In genomic region chr2:196887431-196887830, GRCh38 we compare ENCODE assay signal across 30 cellular contexts.
"Had no signal": no experiment of that assay in that cellular context is flagged by ENCODE, and none has a peak within 500 bp of the region (broad histone marks: within the 10 kb centered on the region; RNA-seq: fewer than 3 reads in every experiment).

No MANE protein-coding gene starts in this region.

- H3K9me3 ChIP-seq: ascending aorta, body of pancreas, Peyer's patch had no signal

- DNase-seq: activated CD4-positive, alpha-beta T cell treated with anti-CD3 and anti-CD28 coated beads, Interleukin-2, amount 10 ng/mL, durations not matched to agents 24 days and 14 days; activated CD4-positive, alpha-beta T cell treated with anti-CD3 and anti-CD28 coated beads, Interleukin-2, amount 50 U/mL, for 48 hours; activated CD4-positive, CD25-positive, alpha-beta regulatory T cell treated with anti-CD3 and anti-CD28 coated beads, Interleukin-2, amount 50 U/mL, for 72 hours; activated CD8-positive, alpha-beta memory T cell treated with anti-CD3 and anti-CD28 coated beads, Interleukin-2, amount 10 ng/mL, durations not matched to agents 7 days and 5 days; activated effector memory CD4-positive, alpha-beta T cell treated with Interleukin-2 at 50 U/mL for 16 hours; activated naive CD4-positive, alpha-beta T cell; activated naive CD8-positive, alpha-beta T cell treated with anti-CD3 and anti-CD28 coated beads, Interleukin-2, amount 50 U/mL, for 24 hours; activated T-cell treated with anti-CD3 and anti-CD28 coated beads, Interleukin-2, amount 50 U/mL, for 24 hours; amniotic stem cell; body of pancreas; Kasumi-1; MV-4-11; NCI-H1092 treated with DMSO at 0.1 percent for 48 hours; NCI-H1417 treated with DMSO at 0.1 percent for 48 hours; NCI-H1694 treated with DMSO at 0.1 percent for 48 hours; NCI-H2029 treated with DMSO at 0.1 percent for 48 hours; NCI-H345; NCI-H510A; NCI-H526 treated with DMSO at 0.1 percent for 48 hours; NCI-H82; OCI-M1; Peyer's patch; SHP77 treated with DMSO at 0.1 percent for 48 hours; T-helper 17 cell; T-helper 9 cell had no signal

- H3K9me3 Mint-ChIP-seq: activated naive CD8-positive, alpha-beta T cell treated with anti-CD3 and anti-CD28 coated beads, Interleukin-2, amount 50 U/mL, for 24 hours; activated T-cell treated with anti-CD3 and anti-CD28 coated beads, Interleukin-2, amount 50 U/mL, for 24 hours; activated T-helper 1 cell treated with anti-CD3 and anti-CD28 coated beads, Interleukin-12 subunit alpha, Interleukin-12 subunit beta, Interleukin-2, Interleukin-4 antibody, amounts not matched to agents 30 ng/mL and 10 ng/mL and 1 ng/mL, durations not matched to agents 14 hours and 24 hours and 36 hours; central memory CD8-positive, alpha-beta T cell had no signal

- H3K4me3 Mint-ChIP-seq: activated CD4-positive, alpha-beta T cell treated with anti-CD3 and anti-CD28 coated beads, Interleukin-2, amount 10 ng/mL, durations not matched to agents 24 days and 14 days; activated CD8-positive, alpha-beta memory T cell treated with anti-CD3 and anti-CD28 coated beads, Interleukin-2, amount 10 ng/mL, durations not matched to agents 7 days and 5 days; activated naive CD4-positive, alpha-beta T cell treated with anti-CD3 and anti-CD28 coated beads, Interleukin-2, amount 50 U/mL, for 24 hours; activated naive CD8-positive, alpha-beta T cell treated with anti-CD3 and anti-CD28 coated beads, Interleukin-2, amount 50 U/mL, for 24 hours; activated T-cell treated with anti-CD3 and anti-CD28 coated beads, Interleukin-2, amount 50 U/mL, for 24 hours; activated T-helper 1 cell treated with anti-CD3 and anti-CD28 coated beads, Interleukin-12 subunit alpha, Interleukin-12 subunit beta, Interleukin-2, Interleukin-4 antibody, amounts not matched to agents 30 ng/mL and 10 ng/mL and 1 ng/mL, durations not matched to agents 14 hours and 24 hours and 36 hours; central memory CD8-positive, alpha-beta T cell; T-helper 17 cell; WTC11 had no signal

- H3K4me1 ChIP-seq: ascending aorta, body of pancreas, Peyer's patch had no signal

- H3K27me3 Mint-ChIP-seq: activated CD4-positive, alpha-beta T cell treated with anti-CD3 and anti-CD28 coated beads, Interleukin-2, amount 10 ng/mL, durations not matched to agents 24 days and 14 days; activated CD8-positive, alpha-beta memory T cell treated with anti-CD3 and anti-CD28 coated beads, Interleukin-2, amount 10 ng/mL, durations not matched to agents 7 days and 5 days; activated naive CD4-positive, alpha-beta T cell treated with anti-CD3 and anti-CD28 coated beads, Interleukin-2, amount 50 U/mL, for 24 hours; activated naive CD8-positive, alpha-beta T cell treated with anti-CD3 and anti-CD28 coated beads, Interleukin-2, amount 50 U/mL, for 24 hours; activated T-cell treated with anti-CD3 and anti-CD28 coated beads, Interleukin-2, amount 50 U/mL, for 24 hours; central memory CD8-positive, alpha-beta T cell; T-helper 17 cell had no signal

- H3K27me3 ChIP-seq: ascending aorta, body of pancreas, Peyer's patch had no signal

- H3K4me1 Mint-ChIP-seq: activated naive CD4-positive, alpha-beta T cell treated with anti-CD3 and anti-CD28 coated beads, Interleukin-2, amount 50 U/mL, for 24 hours; activated naive CD8-positive, alpha-beta T cell treated with anti-CD3 and anti-CD28 coated beads, Interleukin-2, amount 50 U/mL, for 24 hours; central memory CD8-positive, alpha-beta T cell; T-helper 17 cell; WTC11 had no signal

- H3K27ac Mint-ChIP-seq: activated CD4-positive, alpha-beta T cell treated with anti-CD3 and anti-CD28 coated beads, Interleukin-2, amount 10 ng/mL, durations not matched to agents 24 days and 14 days; activated CD8-positive, alpha-beta memory T cell treated with anti-CD3 and anti-CD28 coated beads, Interleukin-2, amount 10 ng/mL, durations not matched to agents 7 days and 5 days; activated naive CD4-positive, alpha-beta T cell treated with anti-CD3 and anti-CD28 coated beads, Interleukin-2, amount 50 U/mL, for 24 hours; activated naive CD8-positive, alpha-beta T cell treated with anti-CD3 and anti-CD28 coated beads, Interleukin-2, amount 50 U/mL, for 24 hours; activated T-cell treated with anti-CD3 and anti-CD28 coated beads, Interleukin-2, amount 50 U/mL, for 24 hours; activated T-helper 1 cell treated with anti-CD3 and anti-CD28 coated beads, Interleukin-12 subunit alpha, Interleukin-12 subunit beta, Interleukin-2, Interleukin-4 antibody, amounts not matched to agents 30 ng/mL and 10 ng/mL and 1 ng/mL, durations not matched to agents 14 hours and 24 hours and 36 hours; T-helper 17 cell; WTC11 had no signal

- H3K27ac ChIP-seq: ascending aorta, body of pancreas, Peyer's patch had no signal

- H3K4me3 ChIP-seq: ascending aorta, body of pancreas, Peyer's patch had no signal
